25 cellular contexts compared by ENCODE assay signal in genomic region chr11:127058524-127058923, GRCh38. TPM values are rescaled to one million over a fixed set of nuclear protein-coding genes. Genes with fewer than 3 reads are reported as not detected.
"Had no signal": no experiment of that assay in that cellular context is flagged by ENCODE, and none has a peak within 500 bp of the region (broad histone marks: within the 10 kb centered on the region; RNA-seq: fewer than 3 reads in every experiment).

No MANE protein-coding gene starts in this region.

- H3K4me3 Mint-ChIP-seq: activated CD8-positive, alpha-beta T cell treated with anti-CD3 and anti-CD28 coated beads, Interleukin-2, amount 10 ng/mL, durations not matched to agents 7 days and 5 days; activated naive CD4-positive, alpha-beta T cell treated with anti-CD3 and anti-CD28 coated beads, Interleukin-2, amount 50 U/mL, for 24 hours; T-helper 1 cell treated with Interleukin-12 subunit alpha and Interleukin-12 subunit beta and Interleukin-4 antibody, amounts not matched to agents 30 μg/mL and 1 μg/mL, for 36 hours had no signal

- H3K27me3 ChIP-seq: ascending aorta, body of pancreas, Peyer's patch had no signal

- H3K9me3 Mint-ChIP-seq: activated naive CD4-positive, alpha-beta T cell treated with anti-CD3 and anti-CD28 coated beads, Interleukin-2, amount 50 U/mL, for 24 hours; T-helper 1 cell treated with Interleukin-12 subunit alpha and Interleukin-12 subunit beta and Interleukin-4 antibody, amounts not matched to agents 30 μg/mL and 1 μg/mL, for 36 hours had no signal

- H3K27ac Mint-ChIP-seq: activated CD8-positive, alpha-beta T cell treated with anti-CD3 and anti-CD28 coated beads, Interleukin-2, amount 10 ng/mL, durations not matched to agents 7 days and 5 days; activated naive CD4-positive, alpha-beta T cell treated with anti-CD3 and anti-CD28 coated beads, Interleukin-2, amount 50 U/mL, for 24 hours; T-helper 1 cell treated with Interleukin-12 subunit alpha and Interleukin-12 subunit beta and Interleukin-4 antibody, amounts not matched to agents 30 μg/mL and 1 μg/mL, for 36 hours had no signal

- H3K27ac ChIP-seq: ascending aorta, body of pancreas, coronary artery, Peyer's patch, RWPE1 had no signal

- H3K9me3 ChIP-seq: ascending aorta, body of pancreas, Peyer's patch had no signal

- H3K4me1 ChIP-seq: ascending aorta, body of pancreas, Peyer's patch had no signal

- H3K36me3 ChIP-seq: ascending aorta, Peyer's patch had no signal

- DNase-seq: activated CD4-positive, alpha-beta T cell treated with anti-CD3 and anti-CD28 coated beads for 48 hours; activated CD4-positive, alpha-beta T cell treated with anti-CD3 and anti-CD28 coated beads, Interleukin-2, amount 50 U/mL, for 4 hours; activated CD4-positive, CD25-positive, alpha-beta regulatory T cell treated with anti-CD3 and anti-CD28 coated beads, Interleukin-2, amount 50 U/mL, for 72 hours; activated CD8-positive, alpha-beta memory T cell treated with anti-CD3 and anti-CD28 coated beads, Interleukin-2, amount 50 U/mL, for 48 hours; activated CD8-positive, alpha-beta T cell treated with anti-CD3 and anti-CD28 coated beads, Interleukin-2, amount 10 ng/mL, durations not matched to agents 7 days and 5 days; activated naive CD4-positive, alpha-beta T cell; activated T-cell treated with anti-CD3 and anti-CD28 coated beads, Interleukin-2, amount 50 U/mL, for 1 hour; amniotic stem cell; body of pancreas; central memory CD4-positive, alpha-beta T cell; NCI-H1048; NCI-H1417 treated with DMSO at 0.1 percent for 48 hours; NCI-H187; NCI-H2081; NCI-H446; NCI-H82; Peyer's patch; SHP77 had no signal

- H3K4me1 Mint-ChIP-seq: activated naive CD4-positive, alpha-beta T cell treated with anti-CD3 and anti-CD28 coated beads, Interleukin-2, amount 50 U/mL, for 24 hours had no signal

- ATAC-seq: activated CD8-positive, alpha-beta T cell treated with anti-CD3 and anti-CD28 coated beads, Interleukin-2, amount 10 ng/mL, durations not matched to agents 7 days and 5 days; body of pancreas had no signal

- H3K4me3 ChIP-seq: ascending aorta, body of pancreas, coronary artery, Peyer's patch had no signal

- H3K27me3 Mint-ChIP-seq: activated naive CD4-positive, alpha-beta T cell treated with anti-CD3 and anti-CD28 coated beads, Interleukin-2, amount 50 U/mL, for 24 hours had no signal

- FAIRE-seq: bronchial epithelial cell had no signal

- H3K36me3 Mint-ChIP-seq: activated naive CD4-positive, alpha-beta T cell treated with anti-CD3 and anti-CD28 coated beads, Interleukin-2, amount 50 U/mL, for 24 hours had no signal

RNA-seq across cellular contexts. Expression of gene KIRREL3, which starts 58.0 kb away (rescaled TPM):
- total RNA-seq: activated CD8-positive, alpha-beta T cell treated with anti-CD3 and anti-CD28 coated beads, Interleukin-2, amount 10 ng/mL, durations not matched to agents 7 days and 5 days; ascending aorta; bronchial epithelial cell; SK-MEL-5 had no signal
